Comparison of ENCODE assay signal across 15 cellular contexts in genomic region chr3:28601291-28601690, GRCh38.
DNase-seq lines count a peak whose midpoint lies in the region; ATAC-seq, FAIRE-seq and TF ChIP-seq lines count a peak whose summit lies in the region.
"Had no signal": no experiment of that assay in that cellular context is flagged by ENCODE, and none has a peak within 500 bp of the region (broad histone marks: within the 10 kb centered on the region; RNA-seq: fewer than 3 reads in every experiment).

No MANE protein-coding gene starts in this region.

- no peaks in the 10 kb centered on the region for H3K36me3 ChIP-seq in bronchial epithelial cell (ENCODE audit: control insufficient read depth, insufficient read depth, low read length)
- H3K36me3 ChIP-seq: BE2C had no signal

- BruUV-seq in Calu3 (replicated peaks; lab: Mats Ljungman, UMichigan) = no TSS peak

- H3K36me3 Mint-ChIP-seq in Calu3 (ENCODE audit: insufficient read depth, unreplicated experiment) = no peaks in the 10 kb centered on the region
- H3K36me3 Mint-ChIP-seq in progenitor cell of endocrine pancreas (ENCODE audit: insufficient read depth) = no peaks in the 10 kb centered on the region
- H3K36me3 Mint-ChIP-seq: CD4-positive, alpha-beta memory T cell; IgD-negative memory B cell had no signal

- H3K4me1 Mint-ChIP-seq in Calu3 (ENCODE audit: low read depth, unreplicated experiment) = peaks cover 34% of the 10 kb centered on the region
- H3K4me1 Mint-ChIP-seq in progenitor cell of endocrine pancreas (ENCODE audit: low read depth) = peaks cover 2% of the 10 kb centered on the region
- H3K4me1 Mint-ChIP-seq: CD4-positive, alpha-beta memory T cell had no signal

- intact Hi-C loops in Calu3 (cut with micrococcal nuclease; ENCODE audit: unreplicated experiment) = no loop called here

- no peaks in the 10 kb centered on the region for H3K27me3 Mint-ChIP-seq in Calu3 (ENCODE audit: unreplicated experiment)
- H3K27me3 Mint-ChIP-seq in progenitor cell of endocrine pancreas = peaks cover 2% of the 10 kb centered on the region
- H3K27me3 Mint-ChIP-seq: IgD-negative memory B cell had no signal

- CTCF ChIA-PET in Calu3 (lab: Charles Lee) = interaction anchor here (0.7 kb wide), 1 partner anchor 336 kb away, joined by 6 read pairs; no protein-coding TSS in a partner anchor

- no peak for ATAC-seq in HG03280 (IDR thresholded peaks at IDR 0.05; ENCODE audit: unreplicated experiment)
- ATAC-seq: A549, GM23338 had no signal

- DNase-seq in Calu3 (peak; percentile 21), NCI-H2029 (lab: John Stamatoyannopoulos, UW) (peak; percentile 40), bronchial epithelial cell (ENCODE audit: low read depth) (peak; percentile 83), progenitor cell of endocrine pancreas (ENCODE audit: low spot score, unreplicated experiment) (no peak), D721Med (ENCODE audit: insufficient read length, low spot score) (no peak)
- DNase-seq: BE2C; CD4-positive, alpha-beta memory T cell; COR-L47; DMS79; H7 had no signal

- H3K27ac Mint-ChIP-seq in Calu3 (ENCODE audit: unreplicated experiment) (peak overlapping the region; percentile 33), progenitor cell of endocrine pancreas (peak overlapping the region; percentile 65)
- H3K27ac Mint-ChIP-seq: CD4-positive, alpha-beta memory T cell; GM23338 had no signal

- H3K4me3 ChIP-seq in bronchial epithelial cell (ENCODE audit: low read depth, low read length) = no peak overlapping the region
- H3K4me3 ChIP-seq: A549, GM23338 had no signal

- H3K27me3 ChIP-seq in bronchial epithelial cell (ENCODE audit: control insufficient read depth, insufficient read depth, low read length) = no peaks in the 10 kb centered on the region
- H3K27me3 ChIP-seq: BE2C had no signal

- H3K4me3 Mint-ChIP-seq in Calu3 (ENCODE audit: low read depth, unreplicated experiment) (no peak overlapping the region), progenitor cell of endocrine pancreas (ENCODE audit: low read depth) (no peak overlapping the region)
- H3K4me3 Mint-ChIP-seq: CD4-positive, alpha-beta memory T cell; GM23338; IgD-negative memory B cell had no signal

- FAIRE-seq in bronchial epithelial cell (lab: Jason Lieb, UNC) = no peak
- no peak for FAIRE-seq in D721Med (lab: Jason Lieb, UNC)
- FAIRE-seq: A549, GM12891 had no signal

- no peak for TF ChIP-seq CTCF in Calu3 (IDR thresholded peaks at IDR 0.05; ENCODE audit: unreplicated experiment)
- no peak for TF ChIP-seq CTCF in bronchial epithelial cell (IDR thresholded peaks at IDR 0.05; ENCODE audit: insufficient read depth, low read length, severe bottlenecking)
- TF ChIP-seq CTCF in progenitor cell of endocrine pancreas (IDR thresholded peaks at IDR 0.05; ENCODE audit: unreplicated experiment) = no peak
- TF ChIP-seq CTCF in D721Med (IDR thresholded peaks at IDR 0.05; ENCODE audit: insufficient read depth, missing control alignments) = no peak

- peaks cover 5% of the 10 kb centered on the region for H3K9me3 Mint-ChIP-seq in Calu3 (ENCODE audit: low read depth, unreplicated experiment)
- H3K9me3 Mint-ChIP-seq in progenitor cell of endocrine pancreas (ENCODE audit: low read depth) = no peaks in the 10 kb centered on the region
- H3K9me3 Mint-ChIP-seq: GM23338 had no signal

Comparison
In these comparisons a context has a peak if more than half of its experiments do, and no peak if none do; other contexts are left out.
1. DNase-seq: peak in Calu3 (single experiment), NCI-H2029 (single experiment) and bronchial epithelial cell (single experiment); none in progenitor cell of endocrine pancreas (single experiment) and D721Med (single experiment).